8 cellular contexts compared by ENCODE assay signal in genomic region chr18:77054606-77055428, GRCh38.
DNase-seq lines count a peak whose midpoint lies in the region; ATAC-seq, FAIRE-seq and TF ChIP-seq lines count a peak whose summit lies in the region.

No MANE protein-coding gene starts in this region.

- no peaks in the 10 kb centered on the region for H3K9me3 ChIP-seq in H1 (ENCODE audit: insufficient read depth in 2 of 2, low read depth in 1 of 2, low read length in 1 of 2)

- H2BK20ac ChIP-seq in H1 (ENCODE audit: low read length) = no peak overlapping the region

- H2AFZ ChIP-seq in H1 (ENCODE audit: low read length) = no peak overlapping the region

- no peak overlapping the region for H4K5ac ChIP-seq in H1 (ENCODE audit: insufficient read length, low read depth, low read length)

- no peaks in the 10 kb centered on the region for H3K27me3 Mint-ChIP-seq in activated CD8-positive, alpha-beta T cell treated with anti-CD3 and anti-CD28 coated beads, Interleukin-2, amount 10 ng/mL, durations not matched to agents 7 days and 5 days (ENCODE audit: low read depth)

- no peak overlapping the region for H3K23ac ChIP-seq in H1 (ENCODE audit: insufficient read length)

- no peak overlapping the region for H3K56ac ChIP-seq in H1 (replicated peaks; ENCODE audit: insufficient read length, low read depth, low read length)

- no peak overlapping the region for H2BK5ac ChIP-seq in H1 (ENCODE audit: low read depth, low read length)

- peaks cover 2% of the 10 kb centered on the region; the same call in 1 of the 2 replicates for H3K23me2 ChIP-seq in H1 (ENCODE audit: low read depth, low read length)

- H3K79me1 ChIP-seq in H1 (ENCODE audit: low read depth, low read length) = no peaks in the 10 kb centered on the region; the same call in 1 of the 2 replicates

- TF ChIP-seq POLR2A in H1 (IDR thresholded peaks at IDR 0.05; ENCODE audit: control extremely low read depth in 1 of 2, low read depth in 2 of 2, low read length in 2 of 2) = no peak

- peak; percentile 60 to 61 for TF ChIP-seq RAD21 in H1 (IDR thresholded peaks at IDR 0.05 in 1 of 2, conservative IDR thresholded peaks at IDR 0.05 in 1 of 2; ENCODE audit: low read depth in 2 of 2, low read length in 2 of 2)

- H2BK15ac ChIP-seq in H1 (ENCODE audit: low read length) = no peak overlapping the region; the same call in 1 of the 2 replicates

- H2AK5ac ChIP-seq in H1 (ENCODE audit: low read depth, low read length) = no peak overlapping the region

- no peak overlapping the region for H3K4ac ChIP-seq in H1 (replicated peaks; ENCODE audit: insufficient read length, low read depth, low read length)

- 76% methylated on average over 15 of the region's 15 CpGs; no CpG with 5 or more reads in 1 of the 2 experiments for WGBS in H1 (ENCODE audit: extremely low coverage in 1 of 2, insufficient coverage in 1 of 2, insufficient read length in 1 of 2, insufficient replicate concordance in 2 of 2, low coverage in 1 of 2, low lambda C conversion rate in 2 of 2, missing lambda C conversion rate in 1 of 2), 2 experiments

- no peak overlapping the region for H3K14ac ChIP-seq in H1 (ENCODE audit: insufficient read length)

- ATAC-seq in GM18873 (IDR thresholded peaks at IDR 0.05; ENCODE audit: low FRiP score, unreplicated experiment) (peak; percentile 93), HG03103 (IDR thresholded peaks at IDR 0.05; ENCODE audit: low read depth, unreplicated experiment) (peak; percentile 80)
- ATAC-seq in activated CD8-positive, alpha-beta T cell treated with anti-CD3 and anti-CD28 coated beads, Interleukin-2, amount 10 ng/mL, durations not matched to agents 7 days and 5 days = peak; percentile 91

- H3K4me3 ChIP-seq in H1 (ENCODE audit: extremely low read depth in 1 of 4, insufficient read depth in 2 of 4, low read depth in 3 of 4, low read length in 4 of 4) = no peak overlapping the region

- TF ChIP-seq EP300 in H1 (IDR thresholded peaks at IDR 0.05; ENCODE audit: borderline replicate concordance in 1 of 2, low read depth in 2 of 2, low read length in 2 of 2) = no peak

- POLR2A ChIA-PET in activated CD8-positive, alpha-beta T cell treated with anti-CD3 and anti-CD28 coated beads, Interleukin-2, amount 10 ng/mL, durations not matched to agents 7 days and 5 days (lab: Charles Lee) = interaction anchor here (0.6 to 4.4 kb wide), 22 partner anchors 8 to 233 kb away, joined by 3 to 42 read pairs (median 4); partner anchors contain the start of genes MBP and ZNF236
- POLR2A ChIA-PET in H1 (lab: Charles Lee; ENCODE audit: partially characterized antibody) = interaction anchor here (0.8 kb wide), 1 partner anchor 63 kb away, joined by 3 read pairs; no protein-coding TSS in a partner anchor

- peak overlapping the region; percentile 47 for H4K91ac ChIP-seq in H1 (replicated peaks; ENCODE audit: insufficient read length, low read length)

- H3K4me1 ChIP-seq in H1 (replicated peaks in 1 of 4; ENCODE audit: control insufficient read depth in 3 of 4, insufficient read depth in 4 of 4, low read length in 3 of 4) = peaks cover 15 to 32% (median 21%) of the 10 kb centered on the region in 4 experiments

- peak overlapping the region; percentile 3; the same call in 1 of the 2 replicates for H3K18ac ChIP-seq in H1 (ENCODE audit: extremely low read depth, low read length)

- H3K4me1 Mint-ChIP-seq in activated CD8-positive, alpha-beta T cell treated with anti-CD3 and anti-CD28 coated beads, Interleukin-2, amount 10 ng/mL, durations not matched to agents 7 days and 5 days (ENCODE audit: low read depth) = peaks cover 71% of the 10 kb centered on the region

- DNase-seq in AG08396 (ENCODE audit: low spot score) = peak; percentile 85
- peak; percentile 45 to 82 for DNase-seq in NCI-H526 (lab: John Stamatoyannopoulos, UW)
- peak; percentile 93 for DNase-seq in activated CD8-positive, alpha-beta T cell treated with anti-CD3 and anti-CD28 coated beads, Interleukin-2, amount 10 ng/mL, durations not matched to agents 7 days and 5 days
- peak in 1 of 2 experiments; percentile 33 for DNase-seq in H1 (ENCODE audit: low read depth in 1 of 2, low spot score in 2 of 2)
- DNase-seq in mucosa of gallbladder (ENCODE audit: low spot score) = peak; percentile 89
- peak; percentile 71 to 73 for DNase-seq in stimulated activated CD8-positive, alpha-beta memory T cell treated with anti-CD3 and anti-CD28 coated beads, Interleukin-2, amount 100 ng/mL, for 48 hours (ENCODE audit: low read depth in 2 of 2)

- H3K27ac ChIP-seq in H1 (ENCODE audit: low read depth, low read length) = no peak overlapping the region

- H3K27ac Mint-ChIP-seq in activated CD8-positive, alpha-beta T cell treated with anti-CD3 and anti-CD28 coated beads, Interleukin-2, amount 10 ng/mL, durations not matched to agents 7 days and 5 days = peak overlapping the region; percentile 100

- no peak overlapping the region for H2BK12ac ChIP-seq in H1 (ENCODE audit: low read depth, low read length)

- H3K36me3 ChIP-seq in H1 (ENCODE audit: control insufficient read depth in 2 of 4, insufficient read depth in 4 of 4, low read length in 3 of 4) = no peaks in the 10 kb centered on the region

- 0 out of 4 replicates have a peak overlapping the region, but pooled peaks of 1 of the 2 experiments have one; percentile 8 for H3K4me2 ChIP-seq in H1 (ENCODE audit: insufficient read depth in 1 of 2, low read depth in 2 of 2, low read length in 2 of 2)

- H4K8ac ChIP-seq in H1 (ENCODE audit: extremely low read depth, insufficient read depth, low read length) = no peak overlapping the region

- H3K79me2 ChIP-seq in H1 (ENCODE audit: control insufficient read depth in 1 of 2, insufficient read depth in 2 of 2, low read length in 2 of 2) = no peaks in the 10 kb centered on the region

- no peaks in the 10 kb centered on the region for H3K9me3 Mint-ChIP-seq in activated CD8-positive, alpha-beta T cell treated with anti-CD3 and anti-CD28 coated beads, Interleukin-2, amount 10 ng/mL, durations not matched to agents 7 days and 5 days (ENCODE audit: insufficient read depth)

- CTCF ChIA-PET in activated CD8-positive, alpha-beta T cell treated with anti-CD3 and anti-CD28 coated beads, Interleukin-2, amount 10 ng/mL, durations not matched to agents 7 days and 5 days (lab: Charles Lee) = interaction anchor here (0.6 to 4.7 kb wide), 23 partner anchors 9 to 1842 kb away, joined by 3 to 62 read pairs (median 5); no protein-coding TSS in a partner anchor
- CTCF ChIA-PET in H1 (lab: Charles Lee; ENCODE audit: partially characterized antibody) = interaction anchor here (0.6 to 4.3 kb wide), 21 partner anchors 9 to 157 kb away, joined by 3 to 27 read pairs (median 3); no protein-coding TSS in a partner anchor

- FAIRE-seq in H1 (lab: Jason Lieb, UNC) = peak; percentile 58

- H3K4me3 Mint-ChIP-seq in activated CD8-positive, alpha-beta T cell treated with anti-CD3 and anti-CD28 coated beads, Interleukin-2, amount 10 ng/mL, durations not matched to agents 7 days and 5 days = peak overlapping the region; percentile 85

- H4K20me1 ChIP-seq in H1 (replicated peaks in 1 of 2; ENCODE audit: control insufficient read depth in 1 of 2, insufficient read depth in 2 of 2, low read length in 2 of 2) = no peaks in the 10 kb centered on the region

- H3K9ac ChIP-seq in H1 (replicated peaks in 1 of 4; ENCODE audit: extremely low read depth in 1 of 4, low read depth in 3 of 4, low read length in 3 of 4) = no peak overlapping the region

- H3K27me3 ChIP-seq in H1 (replicated peaks in 1 of 4; ENCODE audit: control insufficient read depth in 3 of 4, extremely low read depth in 1 of 4, insufficient read depth in 3 of 4, low read length in 3 of 4) = no peaks in the 10 kb centered on the region

- H3K36me3 Mint-ChIP-seq in activated CD8-positive, alpha-beta T cell treated with anti-CD3 and anti-CD28 coated beads, Interleukin-2, amount 10 ng/mL, durations not matched to agents 7 days and 5 days (ENCODE audit: low read depth) = peaks cover 57% of the 10 kb centered on the region

- peak; percentile 52 to 60 (median 59) for TF ChIP-seq CTCF in H1 (IDR thresholded peaks at IDR 0.05; ENCODE audit: control extremely low read depth in 1 of 3, insufficient read depth in 1 of 3, low read depth in 1 of 3, low read length in 3 of 3)

- no peak overlapping the region for H2BK120ac ChIP-seq in H1 (replicated peaks; ENCODE audit: low read depth, low read length)

TF ChIP-seq in H1, 55 proteins besides CTCF, POLR2A, EP300 and RAD21:
- no peak for TF ChIP-seq CHD1 (IDR thresholded peaks at IDR 0.05; ENCODE audit: low read depth, low read length)
- TF ChIP-seq EZH2 (IDR thresholded peaks at IDR 0.05; ENCODE audit: low read depth, low read length, severe bottlenecking) = no peak
- TF ChIP-seq RFX5 (IDR thresholded peaks at IDR 0.05; ENCODE audit: borderline replicate concordance, low read depth, low read length) = no peak
- TF ChIP-seq EGR1 (IDR thresholded peaks at IDR 0.05; ENCODE audit: borderline replicate concordance, low read depth, low read length) = 0 out of 2 replicates have a peak, but pooled peaks have one; percentile 24
- no peak for TF ChIP-seq MAX (IDR thresholded peaks at IDR 0.05)
TF ChIP-seq in H1: peak in this region for 1.
